9 cellular contexts compared by ENCODE assay signal in the genomic region with DNA sequence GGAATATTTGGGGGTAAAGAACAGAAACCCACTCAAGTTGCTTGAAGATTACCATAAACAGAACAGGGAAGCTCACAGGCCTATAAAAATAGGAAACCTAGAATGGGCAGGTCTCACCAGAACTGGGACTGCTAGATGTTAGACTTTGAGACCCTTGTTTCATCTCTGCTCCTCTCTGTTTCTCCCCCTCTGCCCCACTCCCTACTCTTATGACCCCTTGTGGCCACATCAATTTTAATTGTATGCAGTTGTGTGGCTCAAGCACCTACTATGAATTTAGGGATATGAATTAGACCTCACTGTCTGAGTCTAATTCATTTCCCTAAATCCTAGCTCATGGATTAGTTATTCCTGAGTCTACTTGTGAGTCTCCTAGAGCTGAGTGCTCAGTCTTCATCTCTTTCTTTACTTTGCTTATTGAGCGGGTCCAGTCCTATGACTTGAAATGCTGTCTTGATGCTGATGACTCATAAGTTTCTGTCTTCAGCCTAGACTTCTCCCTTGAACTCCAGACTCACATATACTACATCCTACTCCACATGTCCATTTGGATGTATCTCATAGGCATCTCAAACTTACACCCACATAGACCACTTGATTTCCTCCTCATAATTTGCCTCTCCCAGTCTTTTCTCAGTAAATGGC.
DNase-seq lines count a peak whose midpoint lies in the region; ATAC-seq and TF ChIP-seq lines count a peak whose summit lies in the region.
"Had no signal": no experiment of that assay in that cellular context is flagged by ENCODE, and none has a peak within 500 bp of the region (broad histone marks: within the 10 kb centered on the region; RNA-seq: fewer than 3 reads in every experiment).

No MANE protein-coding gene starts in this region.

- no peaks in the 10 kb centered on the region for H3K9me3 Mint-ChIP-seq in activated B cell treated with CpG ODN at 0.5 μM for 24 hours
- no peaks in the 10 kb centered on the region for H3K9me3 Mint-ChIP-seq in naive B cell

- H3K36me3 Mint-ChIP-seq in activated B cell treated with CpG ODN at 0.5 μM for 24 hours (ENCODE audit: low read depth) (peaks cover 29% of the 10 kb centered on the region), naive B cell (peaks cover 0 to 19% of the 10 kb centered on the region in 2 donors)

- CTCF ChIA-PET in activated B cell treated with CpG ODN at 0.5 μM for 24 hours (lab: Charles Lee) = interaction anchor here (1.0 to 2.8 kb wide), 3 partner anchors 10 to 221 kb away, joined by 3 to 15 read pairs (median 4); no protein-coding TSS in a partner anchor

- TF ChIP-seq CTCF in activated B cell treated with CpG ODN at 0.5 μM for 24 hours (IDR thresholded peaks at IDR 0.05) = no peak

- H3K27ac Mint-ChIP-seq in activated B cell treated with CpG ODN at 0.5 μM for 24 hours (peak overlapping the region; percentile 69), naive B cell (peak overlapping the region; percentile 9 to 86 (median 64))

- POLR2A ChIA-PET in activated B cell treated with CpG ODN at 0.5 μM for 24 hours (lab: Charles Lee) = no interaction called here

- H3K27me3 Mint-ChIP-seq in activated B cell treated with CpG ODN at 0.5 μM for 24 hours (no peaks in the 10 kb centered on the region), naive B cell (no peaks in the 10 kb centered on the region)

- intact Hi-C loops in activated B cell treated with CpG ODN at 0.5 μM for 24 hours (cut with micrococcal nuclease) = loop anchor here (1.0 to 5.0 kb wide), 6 partner anchors 15 to 221 kb away; a partner anchor contains a TSS

- no peak overlapping the region for H3K4me3 Mint-ChIP-seq in activated B cell treated with CpG ODN at 0.5 μM for 24 hours
- no peak overlapping the region for H3K4me3 Mint-ChIP-seq in naive B cell

- DNase-seq in activated B cell treated with CpG ODN at 0.5 μM for 24 hours (no peak), naive B cell (no peak), cerebellar cortex (ENCODE audit: low spot score) (no peak), LoVo (ENCODE audit: low spot score) (no peak), Ammon's horn (ENCODE audit: low spot score) (no peak)
- DNase-seq: cortex of kidney had no signal

- ATAC-seq in GM18511 (IDR thresholded peaks at IDR 0.05; ENCODE audit: unreplicated experiment) = peak; percentile 53
- peak; percentile 52 for ATAC-seq in HG03342 (IDR thresholded peaks at IDR 0.05; ENCODE audit: unreplicated experiment)
- peak; percentile 75 for ATAC-seq in activated B cell treated with CpG ODN at 0.5 μM for 24 hours (ENCODE audit: low read depth)
- peak; percentile 55 to 59 for ATAC-seq in naive B cell (ENCODE audit: low read depth in 2 of 2)
- ATAC-seq in HG02759 (IDR thresholded peaks at IDR 0.05; ENCODE audit: unreplicated experiment) = no peak

- peaks cover 64% of the 10 kb centered on the region for H3K4me1 Mint-ChIP-seq in activated B cell treated with CpG ODN at 0.5 μM for 24 hours
- H3K4me1 Mint-ChIP-seq in naive B cell = peaks cover 59 to 88% (median 79%) of the 10 kb centered on the region in 3 donors
